8 cellular contexts compared by ENCODE assay signal in genomic region chr11:123246749-123247497, GRCh38. TPM values are rescaled to one million over a fixed set of nuclear protein-coding genes. Genes with fewer than 3 reads are reported as not detected.
A peak's percentile ranks its signal among the peaks of the same experiment; 100 is the strongest.
DNase-seq lines count a peak whose midpoint lies in the region; ATAC-seq lines count a peak whose summit lies in the region.

No MANE protein-coding gene starts in this region.

- DNase-seq in Caki2 (ENCODE audit: low read depth): peak; percentile 35
- DNase-seq in KBM-7: peak; percentile 71
- DNase-seq in RPMI7951 (ENCODE audit: low read depth): peak; percentile 76
- DNase-seq in activated T-helper 1 cell treated with anti-CD3 and anti-CD28 coated beads, Interleukin-2, amount 50 U/mL, for 16 hours (ENCODE audit: low read depth in 1 of 2, low spot score in 1 of 2): peak; percentile 65 to 66
- DNase-seq in fibroblast of the conjunctiva (ENCODE audit: low read depth): peak; percentile 72
- DNase-seq in nucleus accumbens (lab: John Stamatoyannopoulos, UW): peak in 47 of 56 donors; percentile 10 to 87 (median 51)
- peak in 45 of 49 donors; percentile 2 to 84 (median 60) for DNase-seq in substantia nigra (lab: John Stamatoyannopoulos, UW)

- in situ Hi-C loops in Caki2 (cut with HindIII; ENCODE audit: low pct_unique_long_range_greater_than_20kb, low sequenced_read_pairs) (no loop called here), KBM-7 (cut with MboI; ENCODE audit: low pct_unique_long_range_greater_than_20kb, low sequenced_read_pairs) (no loop called here)

- H3K27ac ChIP-seq in substantia nigra (ENCODE audit: low read depth, low read length, poor library complexity, severe bottlenecking): no peak overlapping the region

- peak; percentile 77 for ATAC-seq in GM21390 (IDR thresholded peaks at IDR 0.05; ENCODE audit: unreplicated experiment)

RNA-seq across cellular contexts. Expression of gene CLMP, which starts 51.9 kb away (rescaled TPM):
- total RNA-seq in Caki2 (2014; rRNA removed; shearing (Covaris generic); ENCODE audit: low replicate concordance): 1.5 and 6.8 TPM in 2 replicates
- 42.7 and 44.9 TPM in 2 replicates for total RNA-seq in RPMI7951 (2014; rRNA removed; shearing (Covaris generic))
